1 cellular context compared by ENCODE assay signal in the genomic region with DNA sequence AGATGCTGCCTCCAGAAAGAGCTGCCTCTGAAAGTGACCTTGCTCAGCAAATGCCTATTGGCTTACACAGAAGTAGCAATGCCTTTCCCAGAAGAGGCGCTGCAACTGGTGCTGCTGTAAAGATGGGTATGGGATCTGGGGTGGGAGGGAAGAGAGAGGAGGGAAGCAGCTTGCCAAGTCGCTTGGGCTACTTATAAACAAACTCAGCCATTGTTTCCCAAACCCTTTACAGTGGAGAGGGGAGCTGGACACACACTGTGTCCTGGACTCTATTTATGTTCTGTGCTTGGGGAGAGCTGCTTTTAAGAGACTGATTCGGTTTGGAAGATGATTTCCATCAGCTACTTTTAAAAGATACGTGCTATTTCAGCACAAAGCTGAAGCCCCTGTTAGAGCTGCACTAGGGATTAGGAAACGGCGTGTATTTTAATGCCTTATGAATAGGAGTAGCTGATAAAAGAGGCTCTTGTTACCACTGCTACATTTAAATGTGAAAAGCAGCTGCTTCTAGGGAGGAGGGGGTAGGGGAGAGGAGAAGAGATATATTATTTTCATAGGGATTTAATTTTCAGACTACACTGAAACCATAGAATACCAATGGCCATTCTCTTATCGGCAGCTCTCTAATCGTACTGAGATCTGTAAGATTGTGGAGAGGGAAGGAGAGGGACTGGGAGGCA.
TF ChIP-seq lines count a peak whose summit lies in the region.

No MANE protein-coding gene starts in this region.

TF ChIP-seq in H1, 55 proteins besides CTCF, POLR2A, EP300 and RAD21 (continued from another document):
- TF ChIP-seq MAFK (IDR thresholded peaks at IDR 0.05; ENCODE audit: low read depth, low read length): no peak
